Comparison of ENCODE assay signal across 8 cellular contexts in the genomic region with DNA sequence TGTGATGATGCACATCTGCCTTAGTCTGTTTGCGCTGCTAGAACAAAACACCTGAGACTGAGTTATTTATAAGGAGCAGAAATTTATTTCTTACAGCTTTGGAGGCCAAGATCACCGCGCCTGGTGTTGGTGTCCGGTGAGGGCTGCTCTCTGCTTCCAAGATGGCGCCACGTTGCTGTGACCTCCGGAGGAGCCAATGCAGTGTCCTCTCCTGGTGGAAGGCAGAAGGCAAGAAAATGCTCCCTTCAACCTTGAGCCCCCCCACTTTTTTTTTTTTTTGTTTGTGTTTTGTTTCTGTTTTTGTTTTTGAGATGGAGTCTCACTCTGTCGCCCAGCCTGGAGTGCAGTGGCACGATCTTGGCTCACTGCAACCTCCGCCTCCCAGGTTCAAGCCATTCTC.
"Had no signal": no experiment of that assay in that cellular context is flagged by ENCODE, and none has a peak within 500 bp of the region (broad histone marks: within the 10 kb centered on the region; RNA-seq: fewer than 3 reads in every experiment).

No MANE protein-coding gene starts in this region.

- ATAC-seq: GM23338 had no signal

- H2AFZ ChIP-seq: GM23338 had no signal

- FAIRE-seq: H1, H54, HTR-8/SVneo had no signal

- DNase-seq: H9, HCEC 1CT, IMR-90, KBM-7 had no signal

- H3K4me3 ChIP-seq: GM23338 had no signal

- H3K4me2 ChIP-seq: GM23338 had no signal
